8 cellular contexts compared by ENCODE assay signal in genomic region chr12:116910645-116911449, GRCh38. TPM values are rescaled to one million over a fixed set of nuclear protein-coding genes. Genes with fewer than 3 reads are reported as not detected.
DNase-seq lines count a peak whose midpoint lies in the region; ATAC-seq and TF ChIP-seq lines count a peak whose summit lies in the region.

FBXW8 (plus strand) TSS chr12:116910950; CDS start chr12:116911038, 88 bp downstream.

- peak within 1 kb of the TSS; percentile 92 for H3K4me3 ChIP-seq in BLaER1
- peak within 1 kb of the TSS; percentile 62 for H3K4me3 ChIP-seq in mesodermal cell (ENCODE audit: extremely low read depth, insufficient read depth, low read length, poor library complexity, severe bottlenecking)

- peak; percentile 95 for ATAC-seq in HG03354 (IDR thresholded peaks at IDR 0.05; ENCODE audit: poor library complexity, severe bottlenecking, unreplicated experiment)

- H3K27ac ChIP-seq in BLaER1 (peak within 1 kb of the TSS; percentile 93), mesodermal cell (ENCODE audit: low read depth, low read length, severe bottlenecking) (peak within 1 kb of the TSS; percentile 88)

- peak within 1 kb of the TSS; percentile 92 for H3K9ac ChIP-seq in BLaER1

- in situ Hi-C loops in endometrial microvascular endothelial cells (cut with HindIII; ENCODE audit: inconsistent ontology term, low pct_unique_long_range_greater_than_20kb, low sequenced_read_pairs), result no loop called here

- H3K4me2 ChIP-seq in BLaER1, result peak within 1 kb of the TSS; percentile 85

- 0 to 1% methylated on average over 61 to 76 of the region's 82 CpGs for WGBS in mesodermal cell (ENCODE audit: insufficient coverage in 2 of 2), 2 experiments

- H3K4me1 ChIP-seq in BLaER1, result peaks cover 19% of the 10 kb centered on the region
- peaks cover 3% of the 10 kb centered on the region for H3K4me1 ChIP-seq in mesodermal cell (ENCODE audit: control insufficient read depth, insufficient read depth, low read length, poor library complexity, severe bottlenecking)

- H3K27me3 ChIP-seq in BLaER1, result no peaks in the 10 kb centered on the region

- no peaks in the 10 kb centered on the region for H3K9me3 ChIP-seq in BLaER1
- H3K9me3 ChIP-seq in mesodermal cell (ENCODE audit: control insufficient read depth, low read length), result no peaks in the 10 kb centered on the region

- peaks cover 26% of the 10 kb centered on the region for H3K36me3 ChIP-seq in BLaER1
- H3K36me3 ChIP-seq in mesodermal cell (ENCODE audit: control insufficient read depth, insufficient read depth, low read length), result peaks cover 18% of the 10 kb centered on the region

- DNase-seq in NCI-H774 (lab: John Stamatoyannopoulos, UW), result peak; percentile 82
- peak; percentile 45 to 46 for DNase-seq in activated CD8-positive, alpha-beta memory T cell treated with anti-CD3 and anti-CD28 coated beads for 4 hours (ENCODE audit: low read depth in 2 of 2)
- peak; percentile 61 to 62 for DNase-seq in stimulated activated CD8-positive, alpha-beta memory T cell treated with anti-CD3 and anti-CD28 coated beads, Interleukin-15, amount 100 ng/mL, for 48 hours (ENCODE audit: low read depth in 2 of 2)

- TF ChIP-seq POLR2A in GM19193 (IDR thresholded peaks at IDR 0.05; ENCODE audit: extremely low read depth, insufficient read depth, insufficient read length), result peak; percentile 78

- peaks cover 42% of the 10 kb centered on the region for H4K20me1 ChIP-seq in BLaER1

RNA-seq across cellular contexts. Expression of gene FBXW8, which starts in this region (rescaled TPM):
- total RNA-seq in endometrial microvascular endothelial cells (ENCODE audit: inconsistent ontology term), result 13.8 TPM
- polyA plus RNA-seq in mesodermal cell (2013, experiment 1 of 2), result 18.9 TPM
- 16.9 TPM for polyA plus RNA-seq in mesodermal cell (2013, experiment 2 of 2)

Comparison
In these comparisons a context has a peak if more than half of its experiments do, and no peak if none do; other contexts are left out.
1. Peak in every context shown above with its lines: DNase-seq, ATAC-seq, H3K4me3 ChIP-seq and H3K27ac ChIP-seq.